In genomic region chr7:141551080-141551772, GRCh38 we compare ENCODE assay signal across 8 cellular contexts. TPM values are rescaled to one million over a fixed set of nuclear protein-coding genes. Genes with fewer than 3 reads are reported as not detected.
DNase-seq lines count a peak whose midpoint lies in the region; ATAC-seq, FAIRE-seq and TF ChIP-seq lines count a peak whose summit lies in the region.

TSS of gene AGK (plus strand) at chr7:141551410. CDS start at chr7:141555467, 4,057 bp downstream.

- no peak for FAIRE-seq in HTR-8/SVneo (lab: Jason Lieb, UNC)

- peaks cover 3% of the 10 kb centered on the region for H3K36me3 ChIP-seq in OCI-LY3 (replicated peaks; ENCODE audit: low read depth, low read length)

- peak within 1 kb of the TSS; percentile 100 for H2AFZ ChIP-seq in OCI-LY3 (ENCODE audit: low read depth, low read length)

- peaks cover 24% of the 10 kb centered on the region for H3K79me2 ChIP-seq in OCI-LY3 (ENCODE audit: low read length)

- ATAC-seq in GM21381 (IDR thresholded peaks at IDR 0.05; ENCODE audit: unreplicated experiment), result peak; percentile 93

- peak within 1 kb of the TSS; percentile 75 for H3K4me2 ChIP-seq in OCI-LY3 (ENCODE audit: low read length)

- no peaks in the 10 kb centered on the region for H3K27me3 ChIP-seq in OCI-LY3 (ENCODE audit: low read depth, low read length)

- peak within 1 kb of the TSS; percentile 9; the same call in 1 of the 2 replicates for H3K27ac ChIP-seq in OCI-LY3 (ENCODE audit: low read length)
- H3K27ac ChIP-seq in epithelial cell of prostate, result peak within 1 kb of the TSS; percentile 6

- H3K9me3 ChIP-seq in OCI-LY3 (ENCODE audit: insufficient read depth, low read length), result no peaks in the 10 kb centered on the region

- peak within 1 kb of the TSS; percentile 82 for H3K9ac ChIP-seq in OCI-LY3 (ENCODE audit: low read length)

- DNase-seq in D341Med (ENCODE audit: low spot score) (peak; percentile 93), HTR-8/SVneo (ENCODE audit: insufficient read length, low spot score) (peak; percentile 59), activated T-cell treated with anti-CD3 and anti-CD28 coated beads for 24 hours (ENCODE audit: low read depth) (peak; percentile 79), epithelial cell of prostate (ENCODE audit: low read depth, low spot score) (peak; percentile 8), mucosa of gallbladder (ENCODE audit: low spot score) (peak; percentile 43)
- DNase-seq in stimulated activated CD8-positive, alpha-beta memory T cell treated with anti-CD3 and anti-CD28 coated beads, Interleukin-4, amount 100 ng/mL, for 4 hours (ENCODE audit: low read depth in 2 of 2, low spot score in 1 of 2), result peak; percentile 49 to 53

- H3K4me3 ChIP-seq in OCI-LY3 (ENCODE audit: low read length), result peak within 1 kb of the TSS; percentile 86

- TF ChIP-seq CTCF in OCI-LY3 (IDR thresholded peaks at IDR 0.05; ENCODE audit: low read depth, low read length), result no peak

- no peaks in the 10 kb centered on the region for H4K20me1 ChIP-seq in OCI-LY3 (ENCODE audit: insufficient read depth, low read length)

- peaks cover 18% of the 10 kb centered on the region for H3K4me1 ChIP-seq in OCI-LY3 (ENCODE audit: low read length)

RNA-seq across cellular contexts. Expression of gene AGK, which starts in this region (rescaled TPM):
- total RNA-seq in mucosa of gallbladder, result 20.7 TPM

Comparison
In these comparisons a context has a peak if more than half of its experiments do, and no peak if none do; other contexts are left out.
1. Peak in every context shown above with its lines: DNase-seq, ATAC-seq, H3K4me3 ChIP-seq and H3K27ac ChIP-seq.
2. DNase-seq: peak in every context shown above with its lines; median percentile 93 in D341Med; 79 in activated T-cell treated with anti-CD3 and anti-CD28 coated beads for 24 hours; 59 in HTR-8/SVneo; 51 in stimulated activated CD8-positive, alpha-beta memory T cell treated with anti-CD3 and anti-CD28 coated beads, Interleukin-4, amount 100 ng/mL, for 4 hours; 43 in mucosa of gallbladder; 8 in epithelial cell of prostate.